ENCODE assay signal across 11 cellular contexts in genomic region chr3:125624341-125624740, GRCh38.
"Had no signal": no experiment of that assay in that cellular context is flagged by ENCODE, and none has a peak within 500 bp of the region (broad histone marks: within the 10 kb centered on the region; RNA-seq: fewer than 3 reads in every experiment).

No MANE protein-coding gene starts in this region.

- DNase-seq: activated CD4-positive, alpha-beta T cell treated with anti-CD3 and anti-CD28 coated beads for 1 hour; activated CD4-positive, alpha-beta T cell treated with anti-CD3 and anti-CD28 coated beads, Interleukin-2, amount 50 U/mL, for 48 hours; activated naive CD4-positive, alpha-beta T cell treated with Interleukin-2 at 50 U/mL for 16 hours; erythroblast; kidney glomerular epithelial cell; naive thymus-derived CD4-positive, alpha-beta T cell; ovary; stimulated activated CD4-positive, alpha-beta T cell treated with anti-CD3 and anti-CD28 coated beads, Interleukin-2, amount 100 ng/mL, for 48 hours had no signal

- H3K27ac ChIP-seq: ascending aorta, ovary, tibial nerve, VCaP had no signal

- H3K4me3 ChIP-seq: ascending aorta, ovary, tibial nerve had no signal

- H3K9me3 ChIP-seq: ascending aorta, ovary had no signal

- H3K36me3 ChIP-seq: ascending aorta, ovary, tibial nerve had no signal

- H3K27me3 ChIP-seq: ascending aorta, ovary, tibial nerve had no signal

- H3K4me1 ChIP-seq: ascending aorta, tibial nerve had no signal
